In genomic region chr16:76780556-76780955, GRCh38 we compare ENCODE assay signal across 16 cellular contexts.
A peak's percentile ranks its signal among the peaks of the same experiment; 100 is the strongest.
DNase-seq lines count a peak whose midpoint lies in the region; ATAC-seq and TF ChIP-seq lines count a peak whose summit lies in the region.
"Had no signal": no experiment of that assay in that cellular context is flagged by ENCODE, and none has a peak within 500 bp of the region (broad histone marks: within the 10 kb centered on the region; RNA-seq: fewer than 3 reads in every experiment).

No MANE protein-coding gene starts in this region.

- peaks cover 67% of the 10 kb centered on the region for H3K4me1 Mint-ChIP-seq in MCF 10A (ENCODE audit: insufficient read depth, unreplicated experiment)

- H3K4me2 ChIP-seq in mammary epithelial cell (ENCODE audit: insufficient read depth, low read depth, low read length) = peak overlapping the region; percentile 67
- H3K4me2 ChIP-seq: BLaER1 treated with 17β-estradiol and CSF1 and Interleukin-3, amounts not matched to agents 10 nM and 100 nM had no signal

- ATAC-seq in right lobe of liver = no peak
- ATAC-seq: HepG2 had no signal

- TF ChIP-seq CTCF in MCF 10A (IDR thresholded peaks at IDR 0.05; ENCODE audit: unreplicated experiment) = no peak
- no peak for TF ChIP-seq CTCF in breast epithelium (IDR thresholded peaks at IDR 0.05)
- no peak for TF ChIP-seq CTCF in mammary epithelial cell (conservative IDR thresholded peaks at IDR 0.05 in 1 of 2, IDR thresholded peaks at IDR 0.05 in 1 of 2; ENCODE audit: extremely low read depth in 1 of 2, insufficient read depth in 1 of 2, low read depth in 1 of 2, low read length in 2 of 2)
- TF ChIP-seq CTCF in right lobe of liver (IDR thresholded peaks at IDR 0.05) = no peak

- peak overlapping the region; percentile 89 for H3K27ac Mint-ChIP-seq in MCF 10A (ENCODE audit: low read depth, unreplicated experiment)

- H3K4me3 ChIP-seq in breast epithelium (no peak overlapping the region), mammary epithelial cell (replicated peaks in 1 of 3; ENCODE audit: insufficient read depth in 1 of 3, low read depth in 2 of 3, low read length in 3 of 3) (no peak overlapping the region), right lobe of liver (no peak overlapping the region)
- H3K4me3 ChIP-seq: BLaER1 treated with 17β-estradiol and CSF1 and Interleukin-3, amounts not matched to agents 10 nM and 100 nM had no signal

- no peak overlapping the region for H3K4me3 Mint-ChIP-seq in MCF 10A (ENCODE audit: unreplicated experiment)

- H3K79me2 ChIP-seq in mammary epithelial cell (ENCODE audit: insufficient read depth, low read length) = no peaks in the 10 kb centered on the region

- POLR2A ChIA-PET in MCF 10A (lab: Yijun Ruan, JAX) = interaction anchor here (0.6 to 1.3 kb wide), 2 partner anchors 435 to 1133 kb away, joined by 3 to 5 read pairs; partner anchors contain the start of genes KARS1 and TERF2IP

- DNase-seq in MCF 10A (ENCODE audit: unreplicated experiment) (peak; percentile 90), breast epithelium (ENCODE audit: low spot score in 2 of 2) (no peak), mammary epithelial cell (peak; percentile 73), iris pigment epithelial cell (ENCODE audit: low read depth) (peak; percentile 59), right lobe of liver (no peak), activated gamma-delta T cell (lab: John Stamatoyannopoulos, UW) (no peak), RPMI8226 (no peak), caudate nucleus (lab: John Stamatoyannopoulos, UW) (no peak)
- DNase-seq: DND-41, H7, MM.1S, NCI-H187, NCI-H226, NCI-H526 treated with DMSO at 0.1 percent for 48 hours had no signal

- no peak overlapping the region for H3K27ac ChIP-seq in breast epithelium
- H3K27ac ChIP-seq in mammary epithelial cell (ENCODE audit: insufficient read depth, low read depth, low read length) = peak overlapping the region; percentile 48
- H3K27ac ChIP-seq in right lobe of liver = no peak overlapping the region
- no peak overlapping the region for H3K27ac ChIP-seq in caudate nucleus (ENCODE audit: low read depth, low read length)
- H3K27ac ChIP-seq: BLaER1 treated with 17β-estradiol and CSF1 and Interleukin-3, amounts not matched to agents 10 nM and 100 nM had no signal

- H3K9me3 Mint-ChIP-seq in MCF 10A (ENCODE audit: unreplicated experiment) = peaks cover 6% of the 10 kb centered on the region

- in situ Hi-C loops in mammary epithelial cell (cut with MboI; ENCODE audit: low sequenced_read_pairs in 2 of 2) = no loop called here

- H3K4me1 ChIP-seq in breast epithelium (no peaks in the 10 kb centered on the region), mammary epithelial cell (ENCODE audit: insufficient read depth, low read length) (peaks cover 9% of the 10 kb centered on the region), right lobe of liver (no peaks in the 10 kb centered on the region)
- H3K4me1 ChIP-seq: BLaER1 treated with 17β-estradiol and CSF1 and Interleukin-3, amounts not matched to agents 10 nM and 100 nM had no signal

- no peaks in the 10 kb centered on the region for H3K36me3 Mint-ChIP-seq in MCF 10A (ENCODE audit: insufficient read depth, unreplicated experiment)

- no peaks in the 10 kb centered on the region for H3K27me3 Mint-ChIP-seq in MCF 10A (ENCODE audit: insufficient read depth, unreplicated experiment)

- H3K36me3 ChIP-seq in breast epithelium = no peaks in the 10 kb centered on the region
- H3K36me3 ChIP-seq in mammary epithelial cell (ENCODE audit: insufficient read depth, low read length) = no peaks in the 10 kb centered on the region
- H3K36me3 ChIP-seq in right lobe of liver = no peaks in the 10 kb centered on the region
- H3K36me3 ChIP-seq: BLaER1 treated with 17β-estradiol and CSF1 and Interleukin-3, amounts not matched to agents 10 nM and 100 nM had no signal

- no peak overlapping the region for H3K9ac ChIP-seq in mammary epithelial cell (ENCODE audit: insufficient read depth, low read length)
- H3K9ac ChIP-seq: BLaER1 treated with 17β-estradiol and CSF1 and Interleukin-3, amounts not matched to agents 10 nM and 100 nM had no signal

- dilution Hi-C loops in mammary epithelial cell (cut with HindIII; ENCODE audit: low sequenced_read_pairs) = no loop called here

- no peaks in the 10 kb centered on the region for H4K20me1 ChIP-seq in mammary epithelial cell (ENCODE audit: insufficient read depth, low read length)
- H4K20me1 ChIP-seq: BLaER1 treated with 17β-estradiol and CSF1 and Interleukin-3, amounts not matched to agents 10 nM and 100 nM had no signal

- BruUV-seq in MCF 10A (replicated peaks; lab: Mats Ljungman, UMichigan) (no TSS peak), mammary epithelial cell (replicated peaks; lab: Mats Ljungman, UMichigan) (no TSS peak)

- H2AFZ ChIP-seq in mammary epithelial cell (ENCODE audit: low read depth, low read length) = no peak overlapping the region

- CTCF ChIA-PET in MCF 10A (lab: Yijun Ruan, JAX) = interaction anchor here (0.6 to 1.0 kb wide), 2 partner anchors 40 to 113 kb away, joined by 3 to 4 read pairs; no protein-coding TSS in a partner anchor
- CTCF ChIA-PET in mammary epithelial cell (lab: Charles Lee; ENCODE audit: low non-redundant PET) = no interaction called here

- peaks cover 0 to 6% of the 10 kb centered on the region in 2 donors for H3K9me3 ChIP-seq in breast epithelium
- no peaks in the 10 kb centered on the region for H3K9me3 ChIP-seq in mammary epithelial cell (replicated peaks; ENCODE audit: insufficient read depth, low read length)
- no peaks in the 10 kb centered on the region for H3K9me3 ChIP-seq in right lobe of liver
- H3K9me3 ChIP-seq: BLaER1 treated with 17β-estradiol and CSF1 and Interleukin-3, amounts not matched to agents 10 nM and 100 nM had no signal

- H3K27me3 ChIP-seq in breast epithelium (no peaks in the 10 kb centered on the region), mammary epithelial cell (ENCODE audit: insufficient read depth, low read length) (no peaks in the 10 kb centered on the region), right lobe of liver (no peaks in the 10 kb centered on the region)
- H3K27me3 ChIP-seq: BLaER1 treated with 17β-estradiol and CSF1 and Interleukin-3, amounts not matched to agents 10 nM and 100 nM had no signal

- intact Hi-C loops in MCF 10A (cut with micrococcal nuclease) = loop anchor here (2.0 kb wide), 1 partner anchor 24 kb away; no protein-coding TSS in a partner anchor
- intact Hi-C loops in breast epithelium (cut with DNase I; ENCODE audit: low total_unique reads) = no loop called here
- intact Hi-C loops in mammary epithelial cell (cut with micrococcal nuclease) = no loop called here
- intact Hi-C loops in right lobe of liver (cut with DNase I) = no loop called here

- TF ChIP-seq POLR2A in breast epithelium (IDR thresholded peaks at IDR 0.05) = no peak
- no peak for TF ChIP-seq POLR2A in right lobe of liver (IDR thresholded peaks at IDR 0.05)

Comparison
In these comparisons a context has a peak if more than half of its experiments do, and no peak if none do; other contexts are left out.
1. DNase-seq: peak in MCF 10A (single experiment), mammary epithelial cell (single experiment) and iris pigment epithelial cell (single experiment); none in breast epithelium (0 of 2), right lobe of liver (0 of 3), activated gamma-delta T cell (single experiment), RPMI8226 (single experiment) and caudate nucleus (0 of 61).